ENCODE assay signal across 38 cellular contexts in the genomic region with DNA sequence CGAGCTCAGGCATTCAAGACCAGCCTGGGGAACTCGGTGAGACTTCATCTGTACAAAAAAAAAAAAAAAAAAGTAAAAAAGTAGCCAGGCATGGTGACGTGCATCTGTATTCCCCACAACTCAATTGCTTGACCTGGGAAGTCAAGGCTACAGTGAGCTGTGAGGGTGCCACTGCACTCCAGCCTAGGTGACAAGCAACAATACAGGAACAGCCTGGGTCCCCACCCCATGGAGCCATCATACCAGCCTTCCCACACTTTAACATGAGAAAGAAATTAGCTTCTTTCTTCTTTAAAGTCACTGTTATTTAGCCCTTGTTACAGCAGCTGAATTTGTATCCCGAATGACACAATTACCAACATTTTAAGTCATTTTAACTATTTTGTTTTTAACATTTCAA. TPM values are rescaled to one million over a fixed set of nuclear protein-coding genes. Genes with fewer than 3 reads are reported as not detected.
"Had no signal": no experiment of that assay in that cellular context is flagged by ENCODE, and none has a peak within 500 bp of the region (broad histone marks: within the 10 kb centered on the region; RNA-seq: fewer than 3 reads in every experiment).

No MANE protein-coding gene starts in this region.

- ATAC-seq: activated naive CD8-positive, alpha-beta T cell treated with anti-CD3 and anti-CD28 coated beads, Interleukin-2, amount 50 U/mL, for 24 hours; activated T-cell treated with anti-CD3 and anti-CD28 coated beads, Interleukin-2, amount 50 U/mL, for 72 hours; body of pancreas; effector memory CD8-positive, alpha-beta T cell; gastroesophageal sphincter; heart right ventricle; T-cell had no signal

- H3K9me3 Mint-ChIP-seq: activated CD4-positive, alpha-beta memory T cell treated with anti-CD3 and anti-CD28 coated beads, Interleukin-2, amount 10 ng/mL, durations not matched to agents 7 days and 5 days; dendritic cell treated with granulocyte-macrophage colony-stimulating factor and Interleukin-4, amounts not matched to agents 40 ng/mL and 50 ng/mL, for 4 days had no signal

- DNase-seq: activated CD4-positive, alpha-beta memory T cell treated with anti-CD3 and anti-CD28 coated beads, Interleukin-2, amount 10 ng/mL, durations not matched to agents 7 days and 5 days; activated CD4-positive, alpha-beta T cell treated with anti-CD3 and anti-CD28 coated beads for 1 hour; activated CD4-positive, alpha-beta T cell treated with anti-CD3 and anti-CD28 coated beads for 4 hours; activated CD4-positive, alpha-beta T cell treated with anti-CD3 and anti-CD28 coated beads, Interleukin-2, amount 10 ng/mL, durations not matched to agents 7 days and 5 days; activated CD4-positive, alpha-beta T cell treated with anti-CD3 and anti-CD28 coated beads, Interleukin-2, amount 50 U/mL, for 4 hours; activated CD4-positive, CD25-positive, alpha-beta regulatory T cell; activated CD8-positive, alpha-beta memory T cell treated with anti-CD3 and anti-CD28 coated beads, Interleukin-2, amount 50 U/mL, for 48 hours; activated gamma-delta T cell; activated naive CD4-positive, alpha-beta T cell treated with anti-CD3 and anti-CD28 coated beads, Interleukin-2, amount 50 U/mL, for 16 hours; activated naive CD4-positive, alpha-beta T cell treated with Interleukin-2 at 50 U/mL for 16 hours; activated naive CD8-positive, alpha-beta T cell treated with anti-CD3 and anti-CD28 coated beads for 36 hours; activated naive CD8-positive, alpha-beta T cell treated with anti-CD3 and anti-CD28 coated beads, Interleukin-2, amount 50 U/mL, for 24 hours; activated T-cell treated with anti-CD3 and anti-CD28 coated beads for 4 hours; activated T-cell treated with anti-CD3 and anti-CD28 coated beads, Interleukin-2, amount 50 U/mL, for 24 hours; activated T-cell treated with anti-CD3 and anti-CD28 coated beads, Interleukin-2, amount 50 U/mL, for 72 hours; adrenal gland; amygdala; aorta; body of pancreas; central memory CD4-positive, alpha-beta T cell; effector CD4-positive, alpha-beta T cell; effector memory CD8-positive, alpha-beta T cell; erythroblast; esophagus squamous epithelium; foreskin melanocyte; heart right ventricle; SW 1271; T-cell; T1000; WERI-Rb-1 had no signal

- H3K4me3 Mint-ChIP-seq: activated CD4-positive, alpha-beta memory T cell treated with anti-CD3 and anti-CD28 coated beads, Interleukin-2, amount 10 ng/mL, durations not matched to agents 7 days and 5 days; activated CD4-positive, alpha-beta T cell treated with anti-CD3 and anti-CD28 coated beads, Interleukin-2, amount 10 ng/mL, durations not matched to agents 7 days and 5 days; activated naive CD8-positive, alpha-beta T cell treated with anti-CD3 and anti-CD28 coated beads for 36 hours; activated naive CD8-positive, alpha-beta T cell treated with anti-CD3 and anti-CD28 coated beads, Interleukin-2, amount 50 U/mL, for 24 hours; activated T-cell treated with anti-CD3 and anti-CD28 coated beads, Interleukin-2, amount 50 U/mL, for 24 hours; activated T-cell treated with anti-CD3 and anti-CD28 coated beads, Interleukin-2, amount 50 U/mL, for 72 hours; dendritic cell treated with granulocyte-macrophage colony-stimulating factor and Interleukin-4, amounts not matched to agents 40 ng/mL and 50 ng/mL, for 4 days; effector memory CD8-positive, alpha-beta T cell; T-cell; T-helper 1 cell treated with Interleukin-12 subunit alpha and Interleukin-12 subunit beta and Interleukin-4 antibody, amounts not matched to agents 30 μg/mL and 1 μg/mL, for 36 hours; T-helper 2 cell treated with Interferon-gamma antibody and Interleukin-4, amounts not matched to agents 5 μg/mL and 100 μg/mL, for 36 hours had no signal

- H3K27ac Mint-ChIP-seq: activated CD4-positive, alpha-beta memory T cell treated with anti-CD3 and anti-CD28 coated beads, Interleukin-2, amount 10 ng/mL, durations not matched to agents 7 days and 5 days; activated CD4-positive, alpha-beta T cell treated with anti-CD3 and anti-CD28 coated beads, Interleukin-2, amount 10 ng/mL, durations not matched to agents 7 days and 5 days; activated naive CD8-positive, alpha-beta T cell treated with anti-CD3 and anti-CD28 coated beads for 36 hours; activated naive CD8-positive, alpha-beta T cell treated with anti-CD3 and anti-CD28 coated beads, Interleukin-2, amount 50 U/mL, for 24 hours; activated T-cell treated with anti-CD3 and anti-CD28 coated beads, Interleukin-2, amount 50 U/mL, for 24 hours; activated T-cell treated with anti-CD3 and anti-CD28 coated beads, Interleukin-2, amount 50 U/mL, for 72 hours; dendritic cell treated with granulocyte-macrophage colony-stimulating factor and Interleukin-4, amounts not matched to agents 40 ng/mL and 50 ng/mL, for 4 days; T-helper 1 cell treated with Interleukin-12 subunit alpha and Interleukin-12 subunit beta and Interleukin-4 antibody, amounts not matched to agents 30 μg/mL and 1 μg/mL, for 36 hours; T-helper 2 cell treated with Interferon-gamma antibody and Interleukin-4, amounts not matched to agents 5 μg/mL and 100 μg/mL, for 36 hours had no signal

- H3K27me3 Mint-ChIP-seq: activated CD4-positive, alpha-beta memory T cell treated with anti-CD3 and anti-CD28 coated beads, Interleukin-2, amount 10 ng/mL, durations not matched to agents 7 days and 5 days; activated CD4-positive, alpha-beta T cell treated with anti-CD3 and anti-CD28 coated beads, Interleukin-2, amount 10 ng/mL, durations not matched to agents 7 days and 5 days; activated naive CD8-positive, alpha-beta T cell treated with anti-CD3 and anti-CD28 coated beads for 36 hours; activated naive CD8-positive, alpha-beta T cell treated with anti-CD3 and anti-CD28 coated beads, Interleukin-2, amount 50 U/mL, for 24 hours; activated T-cell treated with anti-CD3 and anti-CD28 coated beads, Interleukin-2, amount 50 U/mL, for 24 hours; dendritic cell treated with granulocyte-macrophage colony-stimulating factor and Interleukin-4, amounts not matched to agents 40 ng/mL and 50 ng/mL, for 4 days; effector memory CD8-positive, alpha-beta T cell; T-cell had no signal

- H3K27ac ChIP-seq: adrenal gland, body of pancreas, coronary artery, esophagus squamous epithelium, gastroesophageal sphincter, heart right ventricle, WERI-Rb-1 had no signal

- H3K4me1 Mint-ChIP-seq: activated CD4-positive, alpha-beta memory T cell treated with anti-CD3 and anti-CD28 coated beads, Interleukin-2, amount 10 ng/mL, durations not matched to agents 7 days and 5 days had no signal

RNA-seq across cellular contexts. Expression of a gene that starts 56.1 kb away (rescaled TPM):
- total RNA-seq: fibroblast of lung, fibroblast of villous mesenchyme, glomerular endothelial cell had no signal
